13 cellular contexts compared by ENCODE assay signal in the genomic region with DNA sequence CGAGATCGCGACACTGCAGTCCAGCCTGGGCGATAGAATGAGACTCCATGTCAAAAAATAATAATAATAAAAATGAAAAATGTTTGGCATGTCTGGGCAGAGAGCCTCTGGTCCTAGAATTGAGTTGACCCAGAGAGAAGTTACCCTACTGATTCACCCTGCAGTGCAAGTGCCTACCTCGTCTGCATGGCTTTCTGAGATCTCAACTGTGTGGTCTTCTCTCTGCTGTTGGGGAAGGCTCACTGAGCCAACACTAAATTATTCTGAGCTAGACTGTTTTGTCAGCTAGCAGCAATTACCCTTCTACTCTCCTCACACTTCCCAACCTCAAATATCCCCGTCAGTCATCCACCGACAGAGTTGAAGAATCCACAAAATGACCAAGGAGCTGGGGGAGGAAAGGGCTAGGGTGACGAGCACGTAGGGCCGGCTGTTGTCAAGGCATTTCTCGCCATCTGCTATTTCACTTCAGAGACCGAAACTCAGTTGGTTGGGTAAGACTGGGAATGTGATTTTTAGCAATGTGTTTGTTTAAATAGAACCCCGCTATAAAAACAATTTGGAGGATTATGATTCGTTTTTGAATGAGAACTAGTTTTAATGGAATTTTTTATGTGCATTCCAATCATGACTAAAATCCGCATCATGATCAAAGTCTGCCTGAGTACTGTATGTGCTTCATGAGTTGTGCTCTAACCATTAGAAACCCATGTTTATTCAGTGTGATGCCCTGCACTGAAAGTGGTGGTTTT. TPM values are rescaled to one million over a fixed set of nuclear protein-coding genes. Genes with fewer than 3 reads are reported as not detected.
DNase-seq lines count a peak whose midpoint lies in the region; ATAC-seq and TF ChIP-seq lines count a peak whose summit lies in the region.
"Had no signal": no experiment of that assay in that cellular context is flagged by ENCODE, and none has a peak within 500 bp of the region (broad histone marks: within the 10 kb centered on the region; RNA-seq: fewer than 3 reads in every experiment).

No MANE protein-coding gene starts in this region.

- no peaks in the 10 kb centered on the region for H3K36me3 Mint-ChIP-seq in mesothelial cell of epicardium

- intact Hi-C loops in upper lobe of right lung (cut with DNase I) (no loop called here), Right ventricle myocardium superior (cut with DNase I) (no loop called here)

- peaks cover 13% of the 10 kb centered on the region for H3K4me1 Mint-ChIP-seq in mesothelial cell of epicardium
- H3K4me1 Mint-ChIP-seq: memory B cell had no signal

- TF ChIP-seq POLR2A in suprapubic skin (IDR thresholded peaks at IDR 0.05) = no peak

- H3K9me3 ChIP-seq in upper lobe of right lung (no peaks in the 10 kb centered on the region), suprapubic skin (no peaks in the 10 kb centered on the region)

- TF ChIP-seq CTCF in AG09319 (IDR thresholded peaks at IDR 0.05; ENCODE audit: low read depth, low read length) (no peak), cardiac fibroblast (IDR thresholded peaks at IDR 0.05; ENCODE audit: low read depth, low read length) (no peak), mesothelial cell of epicardium (IDR thresholded peaks at IDR 0.05; ENCODE audit: unreplicated experiment) (no peak), upper lobe of right lung (IDR thresholded peaks at IDR 0.05) (no peak), suprapubic skin (IDR thresholded peaks at IDR 0.05) (no peak)

- ATAC-seq in upper lobe of right lung (no peak), Right ventricle myocardium superior (ENCODE audit: poor library complexity) (no peak)

- no peaks in the 10 kb centered on the region for H3K27me3 ChIP-seq in upper lobe of right lung
- H3K27me3 ChIP-seq in suprapubic skin = peaks cover 13% of the 10 kb centered on the region

- peaks cover 4% of the 10 kb centered on the region for H3K9me3 Mint-ChIP-seq in mesothelial cell of epicardium

- H3K4me3 Mint-ChIP-seq in mesothelial cell of epicardium = no peak overlapping the region
- H3K4me3 Mint-ChIP-seq: memory B cell had no signal

- peak overlapping the region; percentile 86 for H3K27ac Mint-ChIP-seq in mesothelial cell of epicardium
- H3K27ac Mint-ChIP-seq: memory B cell had no signal

- H3K4me3 ChIP-seq in cardiac fibroblast (replicated peaks in 1 of 2; ENCODE audit: low read depth in 2 of 2, low read length in 2 of 2) = no peak overlapping the region
- H3K4me3 ChIP-seq in upper lobe of right lung = no peak overlapping the region
- no peak overlapping the region for H3K4me3 ChIP-seq in suprapubic skin

- H3K27ac ChIP-seq in upper lobe of right lung (no peak overlapping the region), suprapubic skin (no peak overlapping the region)
- H3K27ac ChIP-seq: C4-2B had no signal

- DNase-seq in AG09319 (ENCODE audit: extremely low read depth, low read depth) (peak; percentile 53), M059J (ENCODE audit: low read depth) (peak; percentile 89), cardiac fibroblast (ENCODE audit: low read depth in 2 of 2) (peak; percentile 43 to 97), mesothelial cell of epicardium (ENCODE audit: low spot score in 2 of 2, unreplicated experiment in 2 of 2) (no peak), HuH-7 (ENCODE audit: low spot score) (no peak), upper lobe of right lung (no peak), suprapubic skin (ENCODE audit: low spot score in 2 of 2) (no peak), Right ventricle myocardium superior (no peak)
- DNase-seq: NCI-H1930, retina had no signal

- peaks cover 2% of the 10 kb centered on the region for H3K27me3 Mint-ChIP-seq in mesothelial cell of epicardium (ENCODE audit: low read depth)

- H3K4me1 ChIP-seq in upper lobe of right lung = no peaks in the 10 kb centered on the region
- H3K4me1 ChIP-seq in suprapubic skin = no peaks in the 10 kb centered on the region

- H3K36me3 ChIP-seq in upper lobe of right lung = no peaks in the 10 kb centered on the region
- no peaks in the 10 kb centered on the region for H3K36me3 ChIP-seq in suprapubic skin

- 75% methylated on average over 15 of the region's 15 CpGs for WGBS in suprapubic skin

- TF ChIP-seq EP300 in suprapubic skin (IDR thresholded peaks at IDR 0.05) = no peak

RNA-seq across cellular contexts. Expression of a gene that starts 9.4 kb away (rescaled TPM):
- not detected in 2 replicates for total RNA-seq in M059J (2014; rRNA removed; shearing (Covaris generic))
- total RNA-seq in mesothelial cell of epicardium (not detected in 3 replicates), upper lobe of right lung (not detected), suprapubic skin (not detected), Right ventricle myocardium superior (not detected)
- total RNA-seq: glomerular endothelial cell had no signal

Comparison
In these comparisons a context has a peak if more than half of its experiments do, and no peak if none do; other contexts are left out.
1. DNase-seq: peak in AG09319 (single experiment), M059J (single experiment) and cardiac fibroblast (2 of 2); none in mesothelial cell of epicardium (0 of 2), HuH-7 (single experiment), upper lobe of right lung (single experiment), suprapubic skin (0 of 2) and Right ventricle myocardium superior (single experiment).